Comparison of ENCODE assay signal across 29 cellular contexts in genomic region chr6:6980999-6981581, GRCh38.
"Had no signal": no experiment of that assay in that cellular context is flagged by ENCODE, and none has a peak within 500 bp of the region (broad histone marks: within the 10 kb centered on the region; RNA-seq: fewer than 3 reads in every experiment).

No MANE protein-coding gene starts in this region.

- H3K4me3 Mint-ChIP-seq: dendritic cell treated with granulocyte-macrophage colony-stimulating factor and Interleukin-4, amounts not matched to agents 40 ng/mL and 50 ng/mL, for 4 days; endodermal cell; immature natural killer cell; mesothelial cell of epicardium; naive B cell; nephron; neural progenitor cell; stimulated activated naive B cell treated with anti-CD40 and anti-IgM and Interleukin-4, amounts not matched to agents 10 μg/mL and 1 μg/mL and 100 μg/mL, for 72 hours; stimulated activated naive CD8-positive, alpha-beta T cell treated with anti-CD3 and anti-CD28 coated beads, Interleukin-15, Interleukin-2, amounts not matched to agents 100 ng/mL and 50 ng/mL, for 24 hours had no signal

- H3K27me3 ChIP-seq: colonic mucosa, esophagus muscularis mucosa, neural progenitor cell, tibial nerve, upper lobe of right lung, uterus had no signal

- DNase-seq: colonic mucosa; effector CD8-positive, alpha-beta T cell; endodermal cell; foreskin melanocyte; hypothalamus; immature natural killer cell; islet precursor cell; kidney glomerular epithelial cell; left colon; mesenchymal stem cell; mucosa of descending colon; naive B cell; posterior cingulate gyrus; psoas muscle; right cardiac atrium; stimulated activated CD4-positive, alpha-beta T cell treated with anti-CD3 and anti-CD28 coated beads, Interleukin-2, amount 100 ng/mL, for 48 hours; stimulated activated naive B cell treated with anti-CD40 and anti-IgM and Interleukin-4, amounts not matched to agents 10 μg/mL and 1 μg/mL and 100 μg/mL, for 72 hours; upper lobe of right lung; uterus had no signal

- H3K36me3 ChIP-seq: colonic mucosa, esophagus muscularis mucosa, neural progenitor cell, thoracic aorta, tibial nerve, upper lobe of right lung, uterus had no signal

- H3K27ac Mint-ChIP-seq: dendritic cell treated with granulocyte-macrophage colony-stimulating factor and Interleukin-4, amounts not matched to agents 40 ng/mL and 50 ng/mL, for 4 days; endodermal cell; immature natural killer cell; mesothelial cell of epicardium; naive B cell; nephron; stimulated activated naive CD8-positive, alpha-beta T cell treated with anti-CD3 and anti-CD28 coated beads, Interleukin-15, Interleukin-2, amounts not matched to agents 100 ng/mL and 50 ng/mL, for 24 hours had no signal

- H3K9me3 ChIP-seq: colonic mucosa, esophagus muscularis mucosa, mucosa of descending colon, psoas muscle, thoracic aorta, tibial nerve, upper lobe of right lung, uterus had no signal

- H3K36me3 Mint-ChIP-seq: immature natural killer cell; mesothelial cell of epicardium; naive B cell; neural progenitor cell; stimulated activated naive B cell treated with anti-CD40 and anti-IgM and Interleukin-4, amounts not matched to agents 10 μg/mL and 1 μg/mL and 100 μg/mL, for 72 hours had no signal

- ATAC-seq: left colon, psoas muscle, right cardiac atrium had no signal

- H3K27me3 Mint-ChIP-seq: naive B cell; stimulated activated naive B cell treated with anti-CD40 and anti-IgM and Interleukin-4, amounts not matched to agents 10 μg/mL and 1 μg/mL and 100 μg/mL, for 72 hours; stimulated activated naive CD8-positive, alpha-beta T cell treated with anti-CD3 and anti-CD28 coated beads, Interleukin-15, Interleukin-2, amounts not matched to agents 100 ng/mL and 50 ng/mL, for 24 hours had no signal

- H3K9ac ChIP-seq: neural progenitor cell had no signal

- H3K4me3 ChIP-seq: colonic mucosa, esophagus muscularis mucosa, lung, mucosa of descending colon, neural progenitor cell, psoas muscle, thoracic aorta, tibial nerve, upper lobe of right lung, uterus had no signal

- H3K4me2 ChIP-seq: neural progenitor cell had no signal

- H3K27ac ChIP-seq: colonic mucosa, epithelial cell of prostate, esophagus muscularis mucosa, neural progenitor cell, psoas muscle, thoracic aorta, tibial nerve, upper lobe of right lung, uterus had no signal

- H3K9me3 Mint-ChIP-seq: dendritic cell treated with granulocyte-macrophage colony-stimulating factor and Interleukin-4, amounts not matched to agents 40 ng/mL and 50 ng/mL, for 4 days; endodermal cell; immature natural killer cell; mesothelial cell of epicardium; naive B cell; neural progenitor cell; stimulated activated naive B cell treated with anti-CD40 and anti-IgM and Interleukin-4, amounts not matched to agents 10 μg/mL and 1 μg/mL and 100 μg/mL, for 72 hours; stimulated activated naive CD8-positive, alpha-beta T cell treated with anti-CD3 and anti-CD28 coated beads, Interleukin-15, Interleukin-2, amounts not matched to agents 100 ng/mL and 50 ng/mL, for 24 hours had no signal

- H3K4me1 ChIP-seq: colonic mucosa, esophagus muscularis mucosa, neural progenitor cell, tibial nerve, upper lobe of right lung, uterus had no signal

- H3K4me1 Mint-ChIP-seq: immature natural killer cell, mesothelial cell of epicardium, naive B cell, neural progenitor cell had no signal

- H2AFZ ChIP-seq: neural progenitor cell had no signal
